Comparison of ENCODE assay signal across 13 cellular contexts in the genomic region with DNA sequence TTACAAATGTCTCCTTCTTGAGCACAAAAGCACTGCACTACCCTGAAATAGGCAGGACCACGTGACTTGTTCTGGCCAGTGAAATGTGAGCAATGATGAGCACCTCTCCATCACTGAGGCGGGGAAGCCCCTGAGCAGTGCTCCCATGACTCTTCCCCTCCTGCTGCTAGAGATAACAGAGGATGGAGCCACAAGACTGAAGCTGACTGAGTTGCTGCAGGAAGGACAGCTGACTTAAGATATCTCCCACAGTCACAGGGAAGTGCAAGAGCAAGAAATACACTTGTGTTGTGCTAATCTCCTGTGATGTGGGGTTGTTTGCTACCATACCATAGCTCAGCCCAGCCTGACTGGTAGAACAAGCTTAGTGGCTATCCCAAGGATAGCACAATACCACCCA.
A peak's percentile ranks its signal among the peaks of the same experiment; 100 is the strongest.
DNase-seq lines count a peak whose midpoint lies in the region; TF ChIP-seq lines count a peak whose summit lies in the region.
"Had no signal": no experiment of that assay in that cellular context is flagged by ENCODE, and none has a peak within 500 bp of the region (broad histone marks: within the 10 kb centered on the region; RNA-seq: fewer than 3 reads in every experiment).

No MANE protein-coding gene starts in this region.

- no peak overlapping the region for H3K4me3 ChIP-seq in choroid plexus epithelial cell (ENCODE audit: low read depth, low read length)

- DNase-seq in stimulated activated CD4-positive, alpha-beta T cell treated with anti-CD3 and anti-CD28 coated beads, Interleukin-1b, Interleukin-23, amount 100 ng/mL, for 48 hours = peak; percentile 53
- DNase-seq in stimulated activated CD4-positive, alpha-beta T cell treated with anti-CD3 and anti-CD28 coated beads, Interleukin-2, amount 100 ng/mL, for 48 hours = no peak
- DNase-seq in OCI-M1 (lab: John Stamatoyannopoulos, UW) = peak; percentile 77
- DNase-seq in choroid plexus epithelial cell (ENCODE audit: low read depth) = peak; percentile 78
- DNase-seq in LoVo (ENCODE audit: low spot score) = no peak
- DNase-seq in GDM1 (lab: John Stamatoyannopoulos, UW) = no peak
- no peak for DNase-seq in RKO (ENCODE audit: low spot score)
- DNase-seq: activated CD8-positive, alpha-beta memory T cell treated with anti-CD3 and anti-CD28 coated beads for 24 hours; amniotic stem cell; hippocampal formation; Karpas-422; naive thymus-derived CD8-positive, alpha-beta T cell; NCI-H1417 treated with DMSO at 0.1 percent for 48 hours had no signal

- no peak for TF ChIP-seq CTCF in choroid plexus epithelial cell (conservative IDR thresholded peaks at IDR 0.05; ENCODE audit: low read depth, low read length)

Comparison
In these comparisons a context has a peak if more than half of its experiments do, and no peak if none do; other contexts are left out.
1. DNase-seq: peak in stimulated activated CD4-positive, alpha-beta T cell treated with anti-CD3 and anti-CD28 coated beads, Interleukin-1b, Interleukin-23, amount 100 ng/mL, for 48 hours (single experiment), OCI-M1 (single experiment) and choroid plexus epithelial cell (single experiment); none in stimulated activated CD4-positive, alpha-beta T cell treated with anti-CD3 and anti-CD28 coated beads, Interleukin-2, amount 100 ng/mL, for 48 hours (0 of 2), LoVo (single experiment), GDM1 (single experiment) and RKO (single experiment).